ENCODE assay signal across 30 cellular contexts in genomic region chr2:170310876-170311502, GRCh38.
DNase-seq lines count a peak whose midpoint lies in the region; ATAC-seq, FAIRE-seq and TF ChIP-seq lines count a peak whose summit lies in the region.
"Had no signal": no experiment of that assay in that cellular context is flagged by ENCODE, and none has a peak within 500 bp of the region (broad histone marks: within the 10 kb centered on the region; RNA-seq: fewer than 3 reads in every experiment).

No MANE protein-coding gene starts in this region.

- H3K4me3 ChIP-seq in esophagus squamous epithelium, result no peak overlapping the region
- H3K4me3 ChIP-seq: body of pancreas, dorsolateral prefrontal cortex, K562, prostate gland, vagina had no signal

- DNase-seq in NCI-H526 (lab: John Stamatoyannopoulos, UW), result peak; percentile 55 to 62
- DNase-seq in endothelial cell (ENCODE audit: low spot score), result no peak
- no peak for DNase-seq in esophagus squamous epithelium (lab: John Stamatoyannopoulos, UW)
- no peak for DNase-seq in activated T-cell treated with anti-CD3 and anti-CD28 coated beads for 4 hours
- DNase-seq in midbrain (lab: John Stamatoyannopoulos, UW), result no peak
- DNase-seq in frontal cortex (ENCODE audit: low spot score in 2 of 2), result no peak
- DNase-seq: activated CD4-positive, alpha-beta T cell treated with anti-CD3 and anti-CD28 coated beads for 4 hours; activated effector memory CD4-positive, alpha-beta T cell treated with anti-CD3 and anti-CD28 coated beads, Interleukin-2, amount 50 U/mL, for 16 hours; activated naive CD8-positive, alpha-beta T cell treated with anti-CD3 and anti-CD28 coated beads for 36 hours; body of pancreas; DND-41; dorsolateral prefrontal cortex; H9; head of caudate nucleus; naive thymus-derived CD8-positive, alpha-beta T cell; NCI-H1417 treated with DMSO at 0.1 percent for 48 hours; NCI-H2227 treated with DMSO at 0.1 percent for 48 hours; NCI-H82; nucleus accumbens; stimulated activated naive CD4-positive, alpha-beta T cell treated with Interleukin-2 at 50 U/mL for 16 hours had no signal

- FAIRE-seq in frontal cortex (lab: Jason Lieb, UNC), result no peak
- FAIRE-seq: endothelial cell of umbilical vein, HTR-8/SVneo, K562 had no signal

- no peak for TF ChIP-seq CTCF in endothelial cell (IDR thresholded peaks at IDR 0.05; ENCODE audit: unreplicated experiment)
- TF ChIP-seq CTCF in esophagus squamous epithelium (IDR thresholded peaks at IDR 0.05), result no peak

- peak; percentile 52 for ATAC-seq in GM18498 (IDR thresholded peaks at IDR 0.05; ENCODE audit: unreplicated experiment)
- peak; percentile 57 for ATAC-seq in GM21723 (IDR thresholded peaks at IDR 0.05; ENCODE audit: unreplicated experiment)
- ATAC-seq: body of pancreas; K562; naive thymus-derived CD8-positive, alpha-beta T cell; SK-N-SH treated with all-trans-retinoic acid at 6 μM for 48 hours had no signal

- peak overlapping the region; percentile 32 for H3K27ac Mint-ChIP-seq in endothelial cell (ENCODE audit: unreplicated experiment)
- H3K27ac Mint-ChIP-seq: activated naive CD8-positive, alpha-beta T cell treated with anti-CD3 and anti-CD28 coated beads for 36 hours; CD14-positive monocyte; H9; naive thymus-derived CD8-positive, alpha-beta T cell; T-helper 2 cell treated with Interferon-gamma antibody and Interleukin-4, amounts not matched to agents 5 μg/mL and 100 μg/mL, for 36 hours had no signal

- no peaks in the 10 kb centered on the region for H3K27me3 ChIP-seq in esophagus squamous epithelium
- H3K27me3 ChIP-seq: body of pancreas, vagina had no signal

- no peak overlapping the region for H3K4me3 Mint-ChIP-seq in endothelial cell (ENCODE audit: unreplicated experiment)
- H3K4me3 Mint-ChIP-seq: activated naive CD8-positive, alpha-beta T cell treated with anti-CD3 and anti-CD28 coated beads for 36 hours; CD14-positive monocyte; H9; naive thymus-derived CD8-positive, alpha-beta T cell; T-helper 2 cell treated with Interferon-gamma antibody and Interleukin-4, amounts not matched to agents 5 μg/mL and 100 μg/mL, for 36 hours had no signal

- intact Hi-C loops in esophagus squamous epithelium (cut with DNase I), result no loop called here

- no peaks in the 10 kb centered on the region for H3K4me1 ChIP-seq in esophagus squamous epithelium
- H3K4me1 ChIP-seq: vagina had no signal

- H3K36me3 ChIP-seq in esophagus squamous epithelium, result no peaks in the 10 kb centered on the region
- H3K36me3 ChIP-seq: prostate gland, vagina had no signal

- H3K36me3 Mint-ChIP-seq in endothelial cell (ENCODE audit: low read depth, unreplicated experiment), result no peaks in the 10 kb centered on the region
- H3K36me3 Mint-ChIP-seq: activated naive CD8-positive, alpha-beta T cell treated with anti-CD3 and anti-CD28 coated beads for 36 hours; CD14-positive monocyte; naive thymus-derived CD8-positive, alpha-beta T cell had no signal

- no peak for TF ChIP-seq POLR2A in esophagus squamous epithelium (IDR thresholded peaks at IDR 0.05)

- 47 to 64% methylated on average over 5 of the region's 5 CpGs for whole genome bisulfite sequencing in esophagus squamous epithelium, 2 donors

- H3K9me3 Mint-ChIP-seq in endothelial cell (ENCODE audit: unreplicated experiment), result no peaks in the 10 kb centered on the region
- H3K9me3 Mint-ChIP-seq: activated naive CD8-positive, alpha-beta T cell treated with anti-CD3 and anti-CD28 coated beads for 36 hours; CD14-positive monocyte; H9; naive thymus-derived CD8-positive, alpha-beta T cell; T-helper 2 cell treated with Interferon-gamma antibody and Interleukin-4, amounts not matched to agents 5 μg/mL and 100 μg/mL, for 36 hours had no signal

- H3K9me3 ChIP-seq in esophagus squamous epithelium, result no peaks in the 10 kb centered on the region
- H3K9me3 ChIP-seq: body of pancreas, prostate gland, vagina had no signal

- peaks cover 64% of the 10 kb centered on the region for H3K4me1 Mint-ChIP-seq in endothelial cell (ENCODE audit: unreplicated experiment)
- H3K4me1 Mint-ChIP-seq: activated naive CD8-positive, alpha-beta T cell treated with anti-CD3 and anti-CD28 coated beads for 36 hours; CD14-positive monocyte; naive thymus-derived CD8-positive, alpha-beta T cell had no signal

- H3K27ac ChIP-seq in esophagus squamous epithelium, result no peak overlapping the region
- H3K27ac ChIP-seq: body of pancreas, dorsolateral prefrontal cortex, prostate gland, vagina had no signal

- H3K27me3 Mint-ChIP-seq in endothelial cell (ENCODE audit: unreplicated experiment), result peaks cover 1% of the 10 kb centered on the region

Comparison
In these comparisons a context has a peak if more than half of its experiments do, and no peak if none do; other contexts are left out.
1. DNase-seq: peak in NCI-H526 (2 of 2); none in endothelial cell (single experiment), esophagus squamous epithelium (single experiment), activated T-cell treated with anti-CD3 and anti-CD28 coated beads for 4 hours (single experiment), midbrain (single experiment) and frontal cortex (0 of 2).